Comparison of ENCODE assay signal across 17 cellular contexts in the genomic region with DNA sequence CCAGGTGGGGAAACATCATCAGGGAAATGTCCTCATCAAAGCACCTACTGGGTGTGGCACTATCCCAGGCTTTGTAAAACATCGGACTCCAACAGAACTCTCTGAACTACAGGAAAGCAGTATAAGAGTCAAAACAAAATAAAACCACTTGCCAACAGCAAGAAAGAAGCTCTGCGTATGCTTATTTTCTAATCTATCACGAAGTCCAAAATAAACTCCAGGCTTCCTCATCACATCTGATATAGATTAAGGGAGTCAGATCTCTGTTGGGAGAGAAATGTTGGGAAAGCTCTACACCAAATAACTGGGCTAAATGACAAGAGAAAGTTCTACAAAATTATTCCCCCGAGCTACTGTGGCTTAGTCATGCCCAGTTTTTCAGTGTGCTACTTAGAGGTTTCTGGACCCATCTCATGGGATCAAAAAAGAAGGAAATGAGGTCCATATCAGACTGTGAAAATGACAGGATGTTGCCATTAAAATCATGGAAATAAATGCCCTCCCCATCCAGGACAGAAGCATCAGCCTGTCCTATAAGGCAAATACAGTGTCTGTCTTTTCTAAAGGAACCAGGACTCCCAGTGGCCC.
DNase-seq lines count a peak whose midpoint lies in the region; ATAC-seq and TF ChIP-seq lines count a peak whose summit lies in the region.
"Had no signal": no experiment of that assay in that cellular context is flagged by ENCODE, and none has a peak within 500 bp of the region (broad histone marks: within the 10 kb centered on the region; RNA-seq: fewer than 3 reads in every experiment).

No MANE protein-coding gene starts in this region.

- H3K27me3 ChIP-seq in aorta (ENCODE audit: control insufficient read depth in 1 of 2, insufficient read depth in 2 of 2, low read length in 1 of 2): no peaks in the 10 kb centered on the region

- no peaks in the 10 kb centered on the region for H3K4me1 ChIP-seq in aorta (ENCODE audit: control insufficient read depth in 1 of 2, insufficient read depth in 2 of 2, low read length in 2 of 2)

- ATAC-seq in aorta (ENCODE audit: low FRiP score) (peak; percentile 67), HG02642 (IDR thresholded peaks at IDR 0.05; ENCODE audit: poor library complexity, unreplicated experiment) (no peak)
- ATAC-seq: activated CD8-positive, alpha-beta memory T cell treated with anti-CD3 and anti-CD28 coated beads, Interleukin-2, amount 10 ng/mL, durations not matched to agents 7 days and 5 days; stimulated activated effector memory CD8-positive, alpha-beta T cell treated with anti-CD3 and anti-CD28 coated beads, Interleukin-12 subunit alpha, Interleukin-12 subunit beta, amount 100 ng/mL, for 72 hours; WTC11 had no signal

- no peaks in the 10 kb centered on the region for H3K27me3 Mint-ChIP-seq in nephron (ENCODE audit: low read depth)

- peak overlapping the region in 2 of 3 experiments; percentile 3 to 32 for H3K4me3 Mint-ChIP-seq in nephron
- H3K4me3 Mint-ChIP-seq: activated CD8-positive, alpha-beta memory T cell treated with anti-CD3 and anti-CD28 coated beads, Interleukin-2, amount 10 ng/mL, durations not matched to agents 7 days and 5 days; stimulated activated effector memory CD8-positive, alpha-beta T cell treated with anti-CD3 and anti-CD28 coated beads, Interleukin-12 subunit alpha, Interleukin-12 subunit beta, amount 100 ng/mL, for 72 hours; WTC11 had no signal

- 7 to 10% methylated on average over 4 of the region's 4 CpGs for WGBS in aorta, 2 donors

- peak overlapping the region in 2 of 3 experiments; percentile 68 to 81 for H3K27ac Mint-ChIP-seq in nephron
- H3K27ac Mint-ChIP-seq: activated CD8-positive, alpha-beta memory T cell treated with anti-CD3 and anti-CD28 coated beads, Interleukin-2, amount 10 ng/mL, durations not matched to agents 7 days and 5 days; stimulated activated effector memory CD8-positive, alpha-beta T cell treated with anti-CD3 and anti-CD28 coated beads, Interleukin-12 subunit alpha, Interleukin-12 subunit beta, amount 100 ng/mL, for 72 hours; WTC11 had no signal

- no peaks in the 10 kb centered on the region for H3K36me3 Mint-ChIP-seq in nephron (ENCODE audit: low read depth)
- H3K36me3 Mint-ChIP-seq: activated CD8-positive, alpha-beta memory T cell treated with anti-CD3 and anti-CD28 coated beads, Interleukin-2, amount 10 ng/mL, durations not matched to agents 7 days and 5 days; stimulated activated effector memory CD8-positive, alpha-beta T cell treated with anti-CD3 and anti-CD28 coated beads, Interleukin-12 subunit alpha, Interleukin-12 subunit beta, amount 100 ng/mL, for 72 hours; WTC11 had no signal

- peaks cover 20% of the 10 kb centered on the region for H3K4me1 Mint-ChIP-seq in nephron
- H3K4me1 Mint-ChIP-seq: activated CD8-positive, alpha-beta memory T cell treated with anti-CD3 and anti-CD28 coated beads, Interleukin-2, amount 10 ng/mL, durations not matched to agents 7 days and 5 days; stimulated activated effector memory CD8-positive, alpha-beta T cell treated with anti-CD3 and anti-CD28 coated beads, Interleukin-12 subunit alpha, Interleukin-12 subunit beta, amount 100 ng/mL, for 72 hours; WTC11 had no signal

- no peak overlapping the region for H3K27ac ChIP-seq in aorta (ENCODE audit: low read depth in 1 of 2, low read length in 2 of 2)
- H3K27ac ChIP-seq: HL-60 had no signal

- no peak overlapping the region for H3K4me3 ChIP-seq in fibroblast of pulmonary artery (replicated peaks; ENCODE audit: low read depth, low read length)
- H3K4me3 ChIP-seq in aorta (ENCODE audit: low read length in 2 of 2): no peak overlapping the region

- H3K36me3 ChIP-seq in aorta (ENCODE audit: control insufficient read depth in 1 of 2, insufficient read depth in 2 of 2, low read length in 1 of 2): no peaks in the 10 kb centered on the region

- peak; percentile 35 for DNase-seq in LHCN-M2 (ENCODE audit: low read depth)
- peak; percentile 45 for DNase-seq in fibroblast of pulmonary artery (ENCODE audit: low read depth)
- no peak for DNase-seq in aorta
- DNase-seq in activated gamma-delta T cell (lab: John Stamatoyannopoulos, UW): no peak
- DNase-seq in NCI-H1694 (lab: John Stamatoyannopoulos, UW): no peak
- DNase-seq: activated CD8-positive, alpha-beta memory T cell treated with anti-CD3 and anti-CD28 coated beads, Interleukin-2, amount 10 ng/mL, durations not matched to agents 7 days and 5 days; cortex of kidney; H7; Karpas-422; NCI-H1436 treated with DMSO at 0.1 percent for 48 hours; NCI-H446; stimulated activated CD4-positive, alpha-beta T cell treated with anti-CD3 and anti-CD28 coated beads, Interleukin-4, amount 100 ng/mL, for 4 hours had no signal

- intact Hi-C loops in aorta (cut with DNase I): no loop called here

- H3K9me3 Mint-ChIP-seq in nephron: no peaks in the 10 kb centered on the region
- H3K9me3 Mint-ChIP-seq: stimulated activated effector memory CD8-positive, alpha-beta T cell treated with anti-CD3 and anti-CD28 coated beads, Interleukin-12 subunit alpha, Interleukin-12 subunit beta, amount 100 ng/mL, for 72 hours; WTC11 had no signal

- TF ChIP-seq CTCF in fibroblast of pulmonary artery (IDR thresholded peaks at IDR 0.05; ENCODE audit: low read length, missing control alignments): no peak
- TF ChIP-seq CTCF in nephron (IDR thresholded peaks at IDR 0.05; ENCODE audit: unreplicated experiment in 3 of 3): no peak

- no peaks in the 10 kb centered on the region for H3K9me3 ChIP-seq in aorta (ENCODE audit: control insufficient read depth, low read length)

Comparison
In these comparisons a context has a peak if more than half of its experiments do, and no peak if none do; other contexts are left out.
1. DNase-seq: peak in LHCN-M2 (single experiment) and fibroblast of pulmonary artery (single experiment); none in aorta (0 of 2), activated gamma-delta T cell (single experiment) and NCI-H1694 (single experiment).